8 cellular contexts compared by ENCODE assay signal in the genomic region with DNA sequence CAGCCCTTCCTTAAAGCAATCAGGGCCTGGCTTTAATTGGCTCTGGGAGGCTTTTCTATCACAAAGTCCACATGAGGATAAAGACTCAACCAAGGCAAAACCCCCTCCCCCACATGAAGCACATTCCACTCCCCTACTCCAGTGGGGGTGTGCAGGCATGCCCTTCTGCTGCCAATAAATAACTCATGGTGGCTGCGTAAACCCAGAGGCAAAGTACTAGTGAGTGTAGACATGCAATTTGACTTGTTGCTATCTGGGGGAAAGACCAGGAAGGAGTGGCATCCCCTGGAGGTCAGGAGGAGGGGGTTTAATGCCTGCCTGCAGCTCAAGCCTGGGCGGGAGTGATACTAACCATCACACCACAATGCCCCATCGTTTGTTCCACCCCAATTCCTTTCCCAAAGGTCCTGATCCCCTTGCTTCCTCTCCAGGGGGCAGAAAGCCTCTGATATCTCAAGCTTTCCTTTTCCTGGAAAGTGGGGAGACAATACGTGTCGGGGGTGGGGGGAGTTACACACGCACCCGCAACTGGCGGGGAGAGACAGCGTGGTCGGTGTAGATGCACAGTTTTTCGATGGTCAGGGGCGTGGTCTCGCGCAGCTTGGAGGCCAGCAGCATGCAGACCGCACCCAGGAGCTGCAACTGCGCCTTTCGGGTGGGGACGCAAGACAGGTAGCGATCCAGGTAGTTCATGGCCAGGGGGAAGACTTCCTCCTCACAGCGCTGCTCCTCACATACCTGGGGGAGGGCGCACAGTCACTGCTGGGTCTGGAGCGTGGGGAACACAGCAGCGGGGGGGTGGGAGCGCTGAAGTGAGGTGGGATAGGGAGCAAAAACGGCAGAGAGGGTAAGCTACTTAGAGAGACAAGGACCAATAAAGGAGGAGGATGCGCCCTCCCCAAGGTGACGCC. TPM values are rescaled to one million over a fixed set of nuclear protein-coding genes. Genes with fewer than 3 reads are reported as not detected.
DNase-seq lines count a peak whose midpoint lies in the region; ATAC-seq and TF ChIP-seq lines count a peak whose summit lies in the region.

No MANE protein-coding gene starts in this region.

- H3K23me2 ChIP-seq in H9 (ENCODE audit: insufficient read length, low read depth, low read length, poor library complexity, severe bottlenecking) = peaks cover 7% of the 10 kb centered on the region

- no peak overlapping the region; the same call in 1 of the 2 replicates for H3K14ac ChIP-seq in H9 (ENCODE audit: insufficient read depth, low read length)
- peak overlapping the region in 1 of 2 experiments; percentile 91 for H3K14ac ChIP-seq in mesenchymal stem cell (ENCODE audit: low read length in 2 of 2)

- H4K20me1 ChIP-seq in H9 (ENCODE audit: control insufficient read depth, insufficient read depth, insufficient read length) = peaks cover 3% of the 10 kb centered on the region

- no peaks in the 10 kb centered on the region for H3K9me3 ChIP-seq in H9 (ENCODE audit: control insufficient read depth, low read depth, low read length)
- no peaks in the 10 kb centered on the region for H3K9me3 ChIP-seq in mesenchymal stem cell (ENCODE audit: control insufficient read depth, low read length)
- no peaks in the 10 kb centered on the region for H3K9me3 ChIP-seq in thoracic aorta

- H4K91ac ChIP-seq in H9 (ENCODE audit: insufficient read length, low read depth, low read length) (no peak overlapping the region), mesenchymal stem cell (ENCODE audit: low read length) (peak overlapping the region; percentile 73)

- ATAC-seq in thoracic aorta (ENCODE audit: insufficient number of reproducible peaks, low FRiP score, low read depth) (no peak), HG03108 (IDR thresholded peaks at IDR 0.05; ENCODE audit: unreplicated experiment) (no peak)

- H3K4me3 Mint-ChIP-seq in H9 = peak overlapping the region; percentile 83 to 96

- no peak overlapping the region for H3T11ph ChIP-seq in H9 (ENCODE audit: low read length)

- H3K23ac ChIP-seq in H9 (ENCODE audit: insufficient read length, low read depth, low read length) (no peak overlapping the region), mesenchymal stem cell (ENCODE audit: low read length in 2 of 2) (peak overlapping the region in 1 of 2 experiments; percentile 19)

- peak; percentile 54 for DNase-seq in H9
- DNase-seq in choroid plexus epithelial cell (ENCODE audit: low read depth) = peak; percentile 53
- peak; percentile 64 for DNase-seq in mesenchymal stem cell
- DNase-seq in thoracic aorta (ENCODE audit: low spot score) = no peak
- no peak for DNase-seq in NCI-H510A (lab: John Stamatoyannopoulos, UW)
- DNase-seq in NCI-H524 (lab: John Stamatoyannopoulos, UW) = no peak

- H2AFZ ChIP-seq in H9 (ENCODE audit: low read length) = no peak overlapping the region
- H2AFZ ChIP-seq in mesenchymal stem cell (ENCODE audit: low read depth, low read length) = no peak overlapping the region

- H3K79me1 ChIP-seq in H9 (ENCODE audit: insufficient read depth, low read depth, low read length, poor library complexity, severe bottlenecking) (no peaks in the 10 kb centered on the region), mesenchymal stem cell (replicated peaks; ENCODE audit: low read length, poor library complexity, severe bottlenecking) (peaks cover 11% of the 10 kb centered on the region)

- H3K36me3 Mint-ChIP-seq in H9 (ENCODE audit: insufficient read depth in 1 of 3, low read depth in 3 of 3) = peaks cover 3 to 19% (median 11%) of the 10 kb centered on the region in 3 experiments; a peak in 6 of 7 replicates

- H3K27me3 Mint-ChIP-seq in H9 (ENCODE audit: low read depth) = peaks cover 5% of the 10 kb centered on the region

- H4K8ac ChIP-seq in H9 (replicated peaks; ENCODE audit: insufficient read length, low read depth, low read length) (no peak overlapping the region), mesenchymal stem cell (ENCODE audit: low read length) (peak overlapping the region; percentile 20)

- no peak overlapping the region for H3K27ac Mint-ChIP-seq in H9

- H3K27me3 ChIP-seq in H9 (ENCODE audit: insufficient read depth, low read length) (no peaks in the 10 kb centered on the region), mesenchymal stem cell (ENCODE audit: control insufficient read depth in 1 of 2, insufficient read depth in 1 of 2, low read length in 2 of 2) (no peaks in the 10 kb centered on the region), thoracic aorta (replicated peaks; ENCODE audit: insufficient read depth) (no peaks in the 10 kb centered on the region)

- H3K56ac ChIP-seq in H9 (ENCODE audit: insufficient read length, low read depth, low read length) = no peak overlapping the region

- H3K4me2 ChIP-seq in H9 (ENCODE audit: insufficient read depth, insufficient read length, low read length) (peak overlapping the region; percentile 81), mesenchymal stem cell (ENCODE audit: low read length, poor library complexity, severe bottlenecking) (peak overlapping the region; percentile 60)

- peaks cover 31 to 40% of the 10 kb centered on the region in 2 experiments for H3K4me1 Mint-ChIP-seq in H9

- H3K79me2 ChIP-seq in H9 (ENCODE audit: insufficient read depth, low read length) = no peaks in the 10 kb centered on the region

- H3K9ac ChIP-seq in H9 (ENCODE audit: extremely low read depth, insufficient read length, low read length) (no peak overlapping the region), mesenchymal stem cell (ENCODE audit: low read length) (peak overlapping the region; percentile 92)

- H2BK5ac ChIP-seq in H9 (ENCODE audit: insufficient read length, low read length) (no peak overlapping the region), mesenchymal stem cell (ENCODE audit: low read depth, low read length, poor library complexity, severe bottlenecking) (peak overlapping the region; percentile 25)

- peaks cover 24 to 29% of the 10 kb centered on the region in 2 experiments for H3K36me3 ChIP-seq in mesenchymal stem cell (ENCODE audit: control insufficient read depth in 1 of 2, insufficient read depth in 2 of 2, low read depth in 1 of 2, low read length in 2 of 2)
- H3K36me3 ChIP-seq in thoracic aorta = peaks cover 16% of the 10 kb centered on the region

- WGBS in H9 (ENCODE audit: extremely low coverage, insufficient read length, low lambda C conversion rate) = no CpG with 5 or more reads among the region's 27 CpGs
- 4% methylated on average over 18 of the region's 27 CpGs for WGBS in mesenchymal stem cell

- H3K4me3 ChIP-seq in choroid plexus epithelial cell (ENCODE audit: low read depth, low read length) = peak overlapping the region; percentile 84
- peak overlapping the region; percentile 94 to 98 for H3K4me3 ChIP-seq in mesenchymal stem cell (ENCODE audit: insufficient read depth in 1 of 2, low read depth in 1 of 2, low read length in 2 of 2)
- H3K4me3 ChIP-seq in thoracic aorta = peak overlapping the region; percentile 83

- peaks cover 16% of the 10 kb centered on the region; the same call in 1 of the 2 replicates for H3K4me1 ChIP-seq in H9 (ENCODE audit: insufficient read depth, low read length)
- peaks cover 38% of the 10 kb centered on the region for H3K4me1 ChIP-seq in mesenchymal stem cell (ENCODE audit: control insufficient read depth, insufficient read depth, low read depth, low read length)
- peaks cover 31 to 41% of the 10 kb centered on the region in 2 donors for H3K4me1 ChIP-seq in thoracic aorta (ENCODE audit: control insufficient read depth in 1 of 2, low read depth in 2 of 2)

- H3K4ac ChIP-seq in H9 (ENCODE audit: low read depth, low read length) (no peak overlapping the region), mesenchymal stem cell (ENCODE audit: low read depth in 1 of 2, low read length in 2 of 2) (peak overlapping the region; percentile 1 to 94)

- H2BK12ac ChIP-seq in H9 (ENCODE audit: insufficient read length, low read depth, low read length) (no peak overlapping the region), mesenchymal stem cell (ENCODE audit: low read length in 2 of 2) (peak overlapping the region in 1 of 2 experiments; percentile 69)

- no peak overlapping the region for H2AK5ac ChIP-seq in H9 (ENCODE audit: insufficient read length, low read length)
- H2AK5ac ChIP-seq in mesenchymal stem cell (ENCODE audit: low read length, severe bottlenecking) = peak overlapping the region; percentile 10

- H2BK15ac ChIP-seq in H9 (ENCODE audit: low read depth, low read length) (no peak overlapping the region), mesenchymal stem cell (ENCODE audit: low read depth, poor library complexity, severe bottlenecking) (peak overlapping the region; percentile 29)

- H3K9me3 Mint-ChIP-seq in H9 = no peaks in the 10 kb centered on the region

- TF ChIP-seq CTCF in H9 (conservative IDR thresholded peaks at IDR 0.05) = no peak
- TF ChIP-seq CTCF in choroid plexus epithelial cell (conservative IDR thresholded peaks at IDR 0.05; ENCODE audit: low read depth, low read length) = no peak
- no peak for TF ChIP-seq CTCF in thoracic aorta (IDR thresholded peaks at IDR 0.05)

- H3K27ac ChIP-seq in H9 (ENCODE audit: insufficient read length, low read depth, low read length) (no peak overlapping the region), mesenchymal stem cell (ENCODE audit: low read length, poor library complexity, severe bottlenecking) (peak overlapping the region; percentile 70), thoracic aorta (peak overlapping the region; percentile 55 to 65)

- H2BK120ac ChIP-seq in H9 (ENCODE audit: low read depth, low read length, poor library complexity, severe bottlenecking) = no peak overlapping the region
- H2BK120ac ChIP-seq in mesenchymal stem cell (ENCODE audit: low read depth, low read length) = no peak overlapping the region

- H3K18ac ChIP-seq in H9 (ENCODE audit: insufficient read length, low read depth, low read length) = no peak overlapping the region
- peak overlapping the region; percentile 54 to 96 for H3K18ac ChIP-seq in mesenchymal stem cell (ENCODE audit: low read depth in 1 of 2, low read length in 2 of 2)

- TF ChIP-seq POLR2A in Raji (IDR thresholded peaks at IDR 0.05; ENCODE audit: insufficient read depth, low read depth, low read length) = peak; percentile 38; the same call in 1 of the 2 replicates

- H4K5ac ChIP-seq in H9 (ENCODE audit: insufficient read length, low read depth, low read length) = no peak overlapping the region

- no peak overlapping the region for H2BK20ac ChIP-seq in H9 (ENCODE audit: low read depth, low read length, poor library complexity, severe bottlenecking)

RNA-seq across cellular contexts. Expression of a gene that starts 1.5 kb away (rescaled TPM):
- total RNA-seq in H9 (2021) (24.2 and 25.3 TPM in 2 replicates), thoracic aorta (100 to 1,000 TPM; 131 to 170 TPM)
- polyA plus RNA-seq in mesenchymal stem cell (2013, experiment 1 of 2) = 84.5 TPM
- 80.3 TPM for polyA plus RNA-seq in mesenchymal stem cell (2013, experiment 2 of 2)

RNA-seq across cellular contexts. Expression of a gene that starts 18.8 kb away (rescaled TPM):
- total RNA-seq in H9 (2021) (71.1 and 74.2 TPM in 2 replicates), thoracic aorta (10 to 100 TPM in 1 of 2 donors, 1 to 10 TPM in 1; 5.3 to 11.6 TPM)
- 11.3 TPM for polyA plus RNA-seq in mesenchymal stem cell (2013, experiment 1 of 2)
- polyA plus RNA-seq in mesenchymal stem cell (2013, experiment 2 of 2) = 11.6 TPM

RNA-seq across cellular contexts. Expression of a gene that starts 19.2 kb away (rescaled TPM):
- total RNA-seq in H9 (2021) (28.9 and 29.9 TPM in 2 replicates), thoracic aorta (10 to 100 TPM in 1 of 2 donors, 1 to 10 TPM in 1; 5.6 to 11.6 TPM)
- 13.5 TPM for polyA plus RNA-seq in mesenchymal stem cell (2013, experiment 1 of 2)
- polyA plus RNA-seq in mesenchymal stem cell (2013, experiment 2 of 2) = 13.6 TPM

RNA-seq across cellular contexts. Expression of a gene that starts 44.9 kb away (rescaled TPM):
- total RNA-seq in H9 (2021) (18.7 and 19.0 TPM in 2 replicates), thoracic aorta (1 to 10 TPM; 3.3 to 3.8 TPM)
- 1.5 TPM for polyA plus RNA-seq in mesenchymal stem cell (2013, experiment 1 of 2)
- 1.3 TPM for polyA plus RNA-seq in mesenchymal stem cell (2013, experiment 2 of 2)

Comparison
In these comparisons a context has a peak if more than half of its experiments do, and no peak if none do; other contexts are left out.
1. DNase-seq: peak in H9 (single experiment), choroid plexus epithelial cell (single experiment) and mesenchymal stem cell (single experiment); none in thoracic aorta (single experiment), NCI-H510A (single experiment) and NCI-H524 (0 of 2).
2. Peak in every context shown above with its lines, with median percentiles within 50 percentile points of each other: H3K4me3 ChIP-seq.